In the genomic region with DNA sequence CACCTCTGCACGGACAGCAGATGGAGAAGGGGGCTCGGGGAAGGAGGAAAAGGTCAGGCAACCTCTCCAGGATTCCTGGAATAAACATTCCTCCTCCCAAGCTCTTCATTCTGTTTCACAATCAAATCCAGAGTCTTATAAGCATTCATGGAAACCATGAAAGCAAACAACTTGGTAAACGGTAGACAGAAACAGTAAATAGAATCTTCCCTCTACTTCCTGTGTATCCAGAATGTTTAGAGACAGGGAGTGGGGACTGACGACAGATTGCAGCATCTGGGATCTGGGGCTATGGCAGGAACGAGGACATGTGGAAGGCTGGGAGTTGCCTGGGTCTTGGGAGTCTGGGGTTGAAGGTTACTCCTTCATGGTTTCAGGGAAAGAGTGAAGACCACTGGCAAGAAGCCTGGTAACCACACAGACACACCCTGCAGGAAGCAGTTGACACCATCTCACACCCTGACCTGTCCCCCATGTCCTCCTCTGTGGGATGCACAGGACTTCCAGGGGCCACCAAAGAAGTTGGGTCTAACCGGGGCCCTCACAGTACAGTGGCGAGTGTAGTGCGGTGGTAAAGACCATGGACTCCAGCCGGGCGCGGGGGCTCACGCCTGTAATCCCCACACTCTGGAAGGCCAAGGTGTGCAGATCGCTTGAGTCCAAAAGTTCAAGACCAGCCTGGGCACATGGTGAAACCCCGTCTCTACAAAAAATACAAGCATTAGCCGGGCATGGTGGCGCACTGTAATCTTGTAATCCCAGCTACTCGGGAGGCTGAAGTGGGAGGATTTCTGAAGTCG, we compare ENCODE assay signal across 15 cellular contexts. TPM values are rescaled to one million over a fixed set of nuclear protein-coding genes. Genes with fewer than 3 reads are reported as not detected.
DNase-seq lines count a peak whose midpoint lies in the region; ATAC-seq, FAIRE-seq and TF ChIP-seq lines count a peak whose summit lies in the region.
"Had no signal": no experiment of that assay in that cellular context is flagged by ENCODE, and none has a peak within 500 bp of the region (broad histone marks: within the 10 kb centered on the region; RNA-seq: fewer than 3 reads in every experiment).

No MANE protein-coding gene starts in this region.

- peaks cover 2 to 26% of the 10 kb centered on the region in 2 experiments; a peak in 4 of 5 replicates for H3K27me3 ChIP-seq in HepG2 (ENCODE audit: control insufficient read depth in 1 of 2, insufficient read depth in 2 of 2, low read length in 2 of 2)
- H3K27me3 ChIP-seq: ovary had no signal

- intact Hi-C loops in activated CD4-positive, alpha-beta memory T cell treated with anti-CD3 and anti-CD28 coated beads for 36 hours (cut with micrococcal nuclease) = loop anchor here (5.0 kb wide), 1 partner anchor 660 kb away; no protein-coding TSS in a partner anchor
- intact Hi-C loops in HepG2 (cut with micrococcal nuclease; ENCODE audit: unreplicated experiment) = no loop called here

- H3K36me3 ChIP-seq in HepG2 (replicated peaks in 1 of 2; ENCODE audit: control insufficient read depth in 1 of 2, insufficient read depth in 2 of 2, low read length in 2 of 2) = no peaks in the 10 kb centered on the region
- H3K36me3 ChIP-seq: ovary had no signal

- no peaks in the 10 kb centered on the region for H3K9me3 ChIP-seq in HepG2 (ENCODE audit: low read length)
- H3K9me3 ChIP-seq: ovary, SK-N-SH had no signal

- peaks cover 34% of the 10 kb centered on the region for H3K27me3 Mint-ChIP-seq in activated CD4-positive, alpha-beta memory T cell treated with anti-CD3 and anti-CD28 coated beads, Interleukin-2, amount 10 ng/mL, durations not matched to agents 7 days and 5 days
- H3K27me3 Mint-ChIP-seq in activated CD4-positive, alpha-beta memory T cell treated with anti-CD3 and anti-CD28 coated beads for 36 hours = peaks cover 11% of the 10 kb centered on the region
- H3K27me3 Mint-ChIP-seq in stimulated activated naive CD8-positive, alpha-beta T cell treated with anti-CD3 and anti-CD28 coated beads, Interleukin-15, amount 100 ng/mL, for 72 hours = peaks cover 33% of the 10 kb centered on the region

- peak overlapping the region; percentile 59 for H3K4me2 ChIP-seq in HepG2 (ENCODE audit: low read depth, low read length)
- H3K4me2 ChIP-seq: SK-N-SH had no signal

- H3K9me3 Mint-ChIP-seq in activated CD4-positive, alpha-beta memory T cell treated with anti-CD3 and anti-CD28 coated beads, Interleukin-2, amount 10 ng/mL, durations not matched to agents 7 days and 5 days = no peaks in the 10 kb centered on the region
- no peaks in the 10 kb centered on the region for H3K9me3 Mint-ChIP-seq in activated CD4-positive, alpha-beta memory T cell treated with anti-CD3 and anti-CD28 coated beads for 36 hours
- peaks cover under 1 to 4% of the 10 kb centered on the region in 2 donors for H3K9me3 Mint-ChIP-seq in stimulated activated naive CD8-positive, alpha-beta T cell treated with anti-CD3 and anti-CD28 coated beads, Interleukin-15, amount 100 ng/mL, for 72 hours

- in situ Hi-C loops in HepG2 (cut with HindIII; ENCODE audit: extremely low pct_ligation_motif_present, low pct_unique_long_range_greater_than_20kb) = no loop called here

- no peak for ATAC-seq in HepG2
- no peak for ATAC-seq in stimulated activated naive CD8-positive, alpha-beta T cell treated with anti-CD3 and anti-CD28 coated beads, Interleukin-15, amount 100 ng/mL, for 72 hours
- no peak for ATAC-seq in GM19351 (IDR thresholded peaks at IDR 0.05; ENCODE audit: unreplicated experiment)
- no peak for ATAC-seq in GM19023 (IDR thresholded peaks at IDR 0.05; ENCODE audit: unreplicated experiment)
- no peak for ATAC-seq in GM21447 (IDR thresholded peaks at IDR 0.05; ENCODE audit: unreplicated experiment)

- FAIRE-seq in HepG2 (lab: Jason Lieb, UNC) = no peak
- FAIRE-seq: islet of Langerhans had no signal

- H3K4me3 Mint-ChIP-seq in activated CD4-positive, alpha-beta memory T cell treated with anti-CD3 and anti-CD28 coated beads, Interleukin-2, amount 10 ng/mL, durations not matched to agents 7 days and 5 days = peak overlapping the region; percentile 37
- no peak overlapping the region for H3K4me3 Mint-ChIP-seq in activated CD4-positive, alpha-beta memory T cell treated with anti-CD3 and anti-CD28 coated beads for 36 hours
- peak overlapping the region; percentile 72 to 73 for H3K4me3 Mint-ChIP-seq in stimulated activated naive CD8-positive, alpha-beta T cell treated with anti-CD3 and anti-CD28 coated beads, Interleukin-15, amount 100 ng/mL, for 72 hours

- DNase-seq in activated CD4-positive, alpha-beta memory T cell treated with anti-CD3 and anti-CD28 coated beads, Interleukin-2, amount 10 ng/mL, durations not matched to agents 7 days and 5 days = no peak
- no peak for DNase-seq in activated CD4-positive, alpha-beta memory T cell treated with anti-CD3 and anti-CD28 coated beads for 36 hours
- no peak for DNase-seq in HepG2 (ENCODE audit: low spot score)
- no peak for DNase-seq in stimulated activated naive CD8-positive, alpha-beta T cell treated with anti-CD3 and anti-CD28 coated beads, Interleukin-15, amount 100 ng/mL, for 72 hours
- DNase-seq: anterior cingulate cortex, NCI-H524, SK-N-SH had no signal

- CTCF ChIA-PET in activated CD4-positive, alpha-beta memory T cell treated with anti-CD3 and anti-CD28 coated beads, Interleukin-2, amount 10 ng/mL, durations not matched to agents 7 days and 5 days (lab: Charles Lee) = no interaction called here
- CTCF ChIA-PET in activated CD4-positive, alpha-beta memory T cell treated with anti-CD3 and anti-CD28 coated beads for 36 hours (lab: Charles Lee) = interaction anchor here (1.0 kb wide), 1 partner anchor 73 kb away, joined by 3 read pairs; no protein-coding TSS in a partner anchor
- CTCF ChIA-PET in HepG2 (lab: Yijun Ruan, JAX; ENCODE audit: low intra/inter-chr PET ratio, low total read pairs) = no interaction called here

- peaks cover 20% of the 10 kb centered on the region for H3K4me1 Mint-ChIP-seq in activated CD4-positive, alpha-beta memory T cell treated with anti-CD3 and anti-CD28 coated beads, Interleukin-2, amount 10 ng/mL, durations not matched to agents 7 days and 5 days
- H3K4me1 Mint-ChIP-seq in activated CD4-positive, alpha-beta memory T cell treated with anti-CD3 and anti-CD28 coated beads for 36 hours (ENCODE audit: low read depth) = peaks cover 18% of the 10 kb centered on the region
- peaks cover 19% of the 10 kb centered on the region for H3K4me1 Mint-ChIP-seq in stimulated activated naive CD8-positive, alpha-beta T cell treated with anti-CD3 and anti-CD28 coated beads, Interleukin-15, amount 100 ng/mL, for 72 hours

- TF ChIP-seq EP300 in HepG2 (IDR thresholded peaks at IDR 0.05; ENCODE audit: low read depth in 2 of 2, low read length in 2 of 2) = no peak
- no peak for TF ChIP-seq EP300 in HepG2 (CRISPR knock-in tag; IDR thresholded peaks at IDR 0.05; ENCODE audit: borderline replicate concordance)

- TF ChIP-seq RAD21 in HepG2 (CRISPR knock-in tag; IDR thresholded peaks at IDR 0.05) = no peak

- H3K4me3 ChIP-seq in HepG2 (replicated peaks in 1 of 3; ENCODE audit: insufficient read depth in 1 of 3, low read depth in 2 of 3, low read length in 3 of 3) = peak overlapping the region in 2 of 3 experiments; percentile 2 to 53; a peak in 2 of 6 replicates
- H3K4me3 ChIP-seq: ovary had no signal

- no peak for TF ChIP-seq POLR2A in HepG2 (IDR thresholded peaks at IDR 0.05; ENCODE audit: insufficient read depth in 1 of 2, low read depth in 2 of 2, low read length in 2 of 2)

- H3K27ac Mint-ChIP-seq in activated CD4-positive, alpha-beta memory T cell treated with anti-CD3 and anti-CD28 coated beads, Interleukin-2, amount 10 ng/mL, durations not matched to agents 7 days and 5 days = peak overlapping the region; percentile 68
- H3K27ac Mint-ChIP-seq in activated CD4-positive, alpha-beta memory T cell treated with anti-CD3 and anti-CD28 coated beads for 36 hours = no peak overlapping the region
- H3K27ac Mint-ChIP-seq in stimulated activated naive CD8-positive, alpha-beta T cell treated with anti-CD3 and anti-CD28 coated beads, Interleukin-15, amount 100 ng/mL, for 72 hours = peak overlapping the region; percentile 17 to 91

- no TSS peak for BruUV-seq in HepG2 (replicated peaks; lab: Mats Ljungman, UMichigan)

- peak overlapping the region; percentile 61 for H3K27ac ChIP-seq in adipose tissue (ENCODE audit: low read depth, low read length)
- H3K27ac ChIP-seq in HepG2 (ENCODE audit: extremely low read length, insufficient read depth, low read length) = no peak overlapping the region

- no peak overlapping the region for H2AFZ ChIP-seq in HepG2 (ENCODE audit: low read length)

- POLR2A ChIA-PET in activated CD4-positive, alpha-beta memory T cell treated with anti-CD3 and anti-CD28 coated beads, Interleukin-2, amount 10 ng/mL, durations not matched to agents 7 days and 5 days (lab: Charles Lee) = interaction anchor here (3.2 kb wide), 1 partner anchor 25 kb away, joined by 10 read pairs; no protein-coding TSS in a partner anchor
- POLR2A ChIA-PET in activated CD4-positive, alpha-beta memory T cell treated with anti-CD3 and anti-CD28 coated beads for 36 hours (lab: Charles Lee) = no interaction called here
- POLR2A ChIA-PET in HepG2 (lab: Yijun Ruan, JAX) = no interaction called here

- H4K20me1 ChIP-seq in HepG2 (ENCODE audit: insufficient read depth, low read length) = no peaks in the 10 kb centered on the region

- TF ChIP-seq CTCF in HepG2 (CRISPR knock-in tag; IDR thresholded peaks at IDR 0.05) = no peak

- H3K4me1 ChIP-seq in HepG2 (ENCODE audit: insufficient read depth, low read length) = peaks cover 53% of the 10 kb centered on the region

- no peaks in the 10 kb centered on the region for H3K36me3 Mint-ChIP-seq in activated CD4-positive, alpha-beta memory T cell treated with anti-CD3 and anti-CD28 coated beads, Interleukin-2, amount 10 ng/mL, durations not matched to agents 7 days and 5 days (ENCODE audit: low read depth)
- H3K36me3 Mint-ChIP-seq in activated CD4-positive, alpha-beta memory T cell treated with anti-CD3 and anti-CD28 coated beads for 36 hours = no peaks in the 10 kb centered on the region

- no peaks in the 10 kb centered on the region for H3K79me2 ChIP-seq in HepG2 (ENCODE audit: insufficient read depth, low read length)

- WGBS in adipose tissue, 3 donors = 72 to 78% (median 76%) methylated on average over 18 of the region's 18 CpGs
- WGBS in HepG2 (ENCODE audit: low lambda C conversion rate) = 56% methylated on average over 17 of the region's 18 CpGs

- no peak overlapping the region for H3K9ac ChIP-seq in HepG2 (ENCODE audit: insufficient read depth, low read depth, low read length)
- H3K9ac ChIP-seq: SK-N-SH had no signal

RNA-seq across cellular contexts. Expression of a gene that starts 10.7 kb away (rescaled TPM):
- total RNA-seq in activated CD4-positive, alpha-beta memory T cell treated with anti-CD3 and anti-CD28 coated beads, Interleukin-2, amount 10 ng/mL, durations not matched to agents 7 days and 5 days = not detected
- total RNA-seq in activated CD4-positive, alpha-beta memory T cell treated with anti-CD3 and anti-CD28 coated beads for 36 hours = not detected
- polyA plus RNA-seq in adipose tissue = 1 to 10 TPM in 2 of 3 donors, under 1 TPM in 1; 0.24 to 4.6 (median 4.0) TPM
- not detected in 2 replicates for total RNA-seq in HepG2 (2016; rRNA removed; fragmentation: Illumina TruSeq; extraction: Trizol)
- not detected in 2 replicates for total RNA-seq in HepG2 (2016; cell fraction: cytosol; rRNA removed; fragmentation: Illumina TruSeq; extraction: Trizol; ENCODE audit: low read depth)
- total RNA-seq in HepG2 (2016; cell fraction: insoluble cytoplasmic fraction; rRNA removed; fragmentation: Illumina TruSeq; extraction: Trizol) = not detected in 2 replicates
- total RNA-seq in HepG2 (2016; cell fraction: membrane; rRNA removed; fragmentation: Illumina TruSeq; extraction: Trizol) = not detected in 2 replicates
- total RNA-seq in HepG2 (2016; cell fraction: nucleus; rRNA removed; fragmentation: Illumina TruSeq; extraction: Trizol) = not detected in 2 replicates
- polyA plus RNA-seq in HepG2 (2011; rRNA removed) = 0.12 and 0.30 TPM in 2 replicates
- 0.03 and 0.14 TPM in 2 replicates for polyA plus RNA-seq in HepG2 (2011; cell fraction: cytosol; rRNA removed)
- polyA plus RNA-seq in HepG2 (2011; cell fraction: nucleus; rRNA removed) = 0.12 TPM in 1 of 2 replicates, not detected in the other
- polyA plus RNA-seq in HepG2 (2012) = 0.31 and 1.2 TPM in 2 replicates
- polyA plus RNA-seq in HepG2 (2016; cell fraction: cytosol; fragmentation: Illumina TruSeq; extraction: Trizol; ENCODE audit: low read depth) = not detected in 2 replicates
- not detected in 2 replicates for polyA plus RNA-seq in HepG2 (2016; cell fraction: insoluble cytoplasmic fraction; fragmentation: Illumina TruSeq; extraction: Trizol; ENCODE audit: low read depth)
- polyA plus RNA-seq in HepG2 (2016; cell fraction: membrane; fragmentation: Illumina TruSeq; extraction: Trizol; ENCODE audit: low read depth) = not detected in 2 replicates
- not detected in 2 replicates for polyA plus RNA-seq in HepG2 (2016; cell fraction: nucleus; fragmentation: Illumina TruSeq; extraction: Trizol; ENCODE audit: insufficient read depth, low read depth)
- polyA minus RNA-seq in HepG2 (2011; rRNA and poly(A)+ RNA removed; ENCODE audit: low replicate concordance) = not detected in 2 replicates
- not detected in 2 replicates for polyA minus RNA-seq in HepG2 (2011; cell fraction: cytosol; rRNA and poly(A)+ RNA removed)
- not detected in 2 replicates for polyA minus RNA-seq in HepG2 (2011; cell fraction: nucleus; rRNA and poly(A)+ RNA removed)
- total RNA-seq: epithelial cell of proximal tubule had no signal
- polyA plus RNA-seq: AG04450, SK-N-SH had no signal

RNA-seq across cellular contexts. Expression of a gene that starts 52.9 kb away (rescaled TPM):
- total RNA-seq in activated CD4-positive, alpha-beta memory T cell treated with anti-CD3 and anti-CD28 coated beads, Interleukin-2, amount 10 ng/mL, durations not matched to agents 7 days and 5 days = not detected
- total RNA-seq in activated CD4-positive, alpha-beta memory T cell treated with anti-CD3 and anti-CD28 coated beads for 36 hours = not detected
- polyA plus RNA-seq in adipose tissue = under 1 TPM in 2 of 3 donors, not detected in 1; 0.21 to 0.42 TPM
- total RNA-seq in HepG2 (2016; rRNA removed; fragmentation: Illumina TruSeq; extraction: Trizol) = 0.86 TPM in 1 of 2 replicates, not detected in the other
- total RNA-seq in HepG2 (2016; cell fraction: cytosol; rRNA removed; fragmentation: Illumina TruSeq; extraction: Trizol; ENCODE audit: low read depth) = 1.0 and 1.2 TPM in 2 replicates
- not detected in 2 replicates for total RNA-seq in HepG2 (2016; cell fraction: insoluble cytoplasmic fraction; rRNA removed; fragmentation: Illumina TruSeq; extraction: Trizol)
- 0.55 and 0.80 TPM in 2 replicates for total RNA-seq in HepG2 (2016; cell fraction: membrane; rRNA removed; fragmentation: Illumina TruSeq; extraction: Trizol)
- total RNA-seq in HepG2 (2016; cell fraction: nucleus; rRNA removed; fragmentation: Illumina TruSeq; extraction: Trizol) = 1.1 TPM in 1 of 2 replicates, not detected in the other
- polyA plus RNA-seq in HepG2 (2011; rRNA removed) = 0.67 and 1.5 TPM in 2 replicates
- polyA plus RNA-seq in HepG2 (2011; cell fraction: cytosol; rRNA removed) = 0.24 and 0.36 TPM in 2 replicates
- polyA plus RNA-seq in HepG2 (2011; cell fraction: nucleus; rRNA removed) = 1.5 and 1.8 TPM in 2 replicates
- 2.0 TPM in 1 of 2 replicates, not detected in the other for polyA plus RNA-seq in HepG2 (2012)
- polyA plus RNA-seq in HepG2 (2016; cell fraction: cytosol; fragmentation: Illumina TruSeq; extraction: Trizol; ENCODE audit: low read depth) = 0.45 and 0.46 TPM in 2 replicates
- 0.96 TPM in 1 of 2 replicates, not detected in the other for polyA plus RNA-seq in HepG2 (2016; cell fraction: insoluble cytoplasmic fraction; fragmentation: Illumina TruSeq; extraction: Trizol; ENCODE audit: low read depth)
- polyA plus RNA-seq in HepG2 (2016; cell fraction: membrane; fragmentation: Illumina TruSeq; extraction: Trizol; ENCODE audit: low read depth) = 0.77 TPM in 1 of 2 replicates, not detected in the other
- polyA plus RNA-seq in HepG2 (2016; cell fraction: nucleus; fragmentation: Illumina TruSeq; extraction: Trizol; ENCODE audit: insufficient read depth, low read depth) = 2.1 TPM in 1 of 2 replicates, not detected in the other
- polyA minus RNA-seq in HepG2 (2011; rRNA and poly(A)+ RNA removed; ENCODE audit: low replicate concordance) = not detected in 2 replicates
- polyA minus RNA-seq in HepG2 (2011; cell fraction: cytosol; rRNA and poly(A)+ RNA removed) = not detected in 2 replicates
- not detected in 2 replicates for polyA minus RNA-seq in HepG2 (2011; cell fraction: nucleus; rRNA and poly(A)+ RNA removed)
- total RNA-seq: epithelial cell of proximal tubule had no signal
- polyA plus RNA-seq: AG04450, ovary, SK-N-SH had no signal
